ENCODE assay signal across 1 cellular context in the genomic region with DNA sequence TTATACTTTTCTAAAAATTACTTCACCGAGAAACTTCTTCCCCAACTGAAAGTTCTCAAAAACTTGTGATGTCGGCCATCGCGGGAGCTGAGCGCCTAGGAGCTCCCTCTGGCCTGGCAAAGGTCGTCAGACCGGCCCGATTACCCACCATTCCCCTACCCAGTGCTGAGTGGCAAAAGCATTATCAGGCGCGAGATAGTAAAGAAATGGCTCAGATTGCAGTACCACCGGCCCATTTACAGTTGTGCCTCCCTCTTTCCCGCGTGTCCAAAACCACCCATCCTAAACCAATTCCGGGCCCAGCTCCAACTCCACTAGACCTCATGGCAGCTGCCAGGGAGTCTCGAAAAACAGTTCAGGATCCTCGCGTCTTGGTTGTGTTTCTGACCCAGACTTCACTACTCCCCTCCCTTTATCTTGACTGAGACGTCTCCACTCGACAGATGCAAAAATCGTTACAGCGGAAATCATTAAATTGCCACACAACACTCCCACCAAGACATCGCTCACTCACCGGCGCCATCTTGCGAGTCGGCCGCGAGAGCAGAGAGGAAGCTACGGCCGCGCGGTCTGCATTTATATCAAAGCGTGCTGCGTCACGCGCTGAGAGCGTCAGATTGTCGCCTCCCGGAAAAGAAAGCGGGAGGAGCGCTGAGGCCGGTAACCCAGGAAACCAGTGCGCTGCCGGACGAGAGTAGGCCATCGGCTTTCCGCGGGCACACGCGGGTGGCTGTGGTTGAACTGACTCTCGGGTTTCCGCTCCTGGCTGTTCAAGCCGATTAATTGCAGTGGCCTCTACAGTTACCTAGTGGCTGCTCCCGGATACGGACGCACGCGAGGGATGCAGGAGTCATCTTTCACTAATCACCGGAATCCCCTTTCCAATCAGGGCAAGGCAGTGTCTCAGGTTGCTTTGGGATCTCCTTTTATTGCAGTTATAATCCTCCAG.
TF ChIP-seq lines count a peak whose summit lies in the region.

A gene (minus strand): TSS at position 551 of the 949 bp plus-strand sequence. CDS start 28 bp downstream, at position 523.

TF ChIP-seq in HepG2, 621 proteins besides CTCF, POLR2A, EP300 and RAD21 (continued from another document and continues in another):
- TF ChIP-seq, protein P1, sequence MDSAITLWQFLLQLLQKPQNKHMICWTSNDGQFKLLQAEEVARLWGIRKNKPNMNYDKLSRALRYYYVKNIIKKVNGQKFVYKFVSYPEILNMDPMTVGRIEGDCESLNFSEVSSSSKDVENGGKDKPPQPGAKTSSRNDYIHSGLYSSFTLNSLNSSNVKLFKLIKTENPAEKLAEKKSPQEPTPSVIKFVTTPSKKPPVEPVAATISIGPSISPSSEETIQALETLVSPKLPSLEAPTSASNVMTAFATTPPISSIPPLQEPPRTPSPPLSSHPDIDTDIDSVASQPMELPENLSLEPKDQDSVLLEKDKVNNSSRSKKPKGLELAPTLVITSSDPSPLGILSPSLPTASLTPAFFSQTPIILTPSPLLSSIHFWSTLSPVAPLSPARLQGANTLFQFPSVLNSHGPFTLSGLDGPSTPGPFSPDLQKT (CRISPR knock-in tag; IDR thresholded peaks at IDR 0.05; ENCODE audit: borderline replicate concordance): no peak
- TF ChIP-seq ZIK1 (CRISPR knock-in tag; IDR thresholded peaks at IDR 0.05; ENCODE audit: borderline replicate concordance, low read depth) (peak; percentile 58; the same call in 1 of the 2 replicates), SMARCC2 (IDR thresholded peaks at IDR 0.05) (no peak), ZNF878 (CRISPR knock-in tag; IDR thresholded peaks at IDR 0.05) (peak; percentile 46; the same call in 1 of the 2 replicates), PHB2 (IDR thresholded peaks at IDR 0.05; ENCODE audit: partially characterized antibody) (no peak), ZNF672 (CRISPR knock-in tag; IDR thresholded peaks at IDR 0.05) (no peak), HNRNPUL1 (IDR thresholded peaks at IDR 0.05; ENCODE audit: low read depth, low read length) (no peak), ZNF225 (CRISPR knock-in tag; IDR thresholded peaks at IDR 0.05) (peak; percentile 83; the same call in 1 of the 2 replicates), ZFP62 (CRISPR knock-in tag; IDR thresholded peaks at IDR 0.05) (no peak), ZNF556 (CRISPR knock-in tag; IDR thresholded peaks at IDR 0.05; ENCODE audit: borderline replicate concordance) (peak; percentile 61; the same call in 1 of the 2 replicates), ZNF547 (CRISPR knock-in tag; IDR thresholded peaks at IDR 0.05) (no peak), RBFOX2 (IDR thresholded peaks at IDR 0.05; ENCODE audit: low read depth, low read length) (peak; percentile 93), ZNF782 (CRISPR knock-in tag; IDR thresholded peaks at IDR 0.05; ENCODE audit: borderline replicate concordance) (no peak), CREB1 (IDR thresholded peaks at IDR 0.05) (peak; percentile 85), CREB1 (CRISPR knock-in tag; IDR thresholded peaks at IDR 0.05) (peak; percentile 92), ZFP1 (CRISPR knock-in tag; IDR thresholded peaks at IDR 0.05) (0 out of 2 replicates have a peak, but pooled peaks have one; percentile 32), ZBTB21 (CRISPR knock-in tag; IDR thresholded peaks at IDR 0.05) (no peak), SIX1 (CRISPR knock-in tag; IDR thresholded peaks at IDR 0.05; ENCODE audit: borderline replicate concordance) (peak; percentile 38; the same call in 1 of the 2 replicates), MIER3 (CRISPR knock-in tag; IDR thresholded peaks at IDR 0.05; ENCODE audit: borderline replicate concordance) (peak; percentile 64; the same call in 1 of the 2 replicates), KLF11 (CRISPR knock-in tag; IDR thresholded peaks at IDR 0.05) (peak; percentile 83; the same call in 1 of the 2 replicates), ZNF337 (CRISPR knock-in tag; IDR thresholded peaks at IDR 0.05; ENCODE audit: borderline replicate concordance, low read depth) (no peak), ZNF207 (IDR thresholded peaks at IDR 0.05; ENCODE audit: borderline replicate concordance) (no peak), RFXAP (CRISPR knock-in tag; IDR thresholded peaks at IDR 0.05; ENCODE audit: borderline replicate concordance) (peak; percentile 61; the same call in 1 of the 2 replicates), ZNF841 (CRISPR knock-in tag; IDR thresholded peaks at IDR 0.05; ENCODE audit: borderline replicate concordance) (no peak), PRMT3 (CRISPR knock-in tag; IDR thresholded peaks at IDR 0.05; ENCODE audit: borderline replicate concordance, low read depth) (peak; percentile 75; the same call in 1 of the 2 replicates)
- TF ChIP-seq, protein P2, sequence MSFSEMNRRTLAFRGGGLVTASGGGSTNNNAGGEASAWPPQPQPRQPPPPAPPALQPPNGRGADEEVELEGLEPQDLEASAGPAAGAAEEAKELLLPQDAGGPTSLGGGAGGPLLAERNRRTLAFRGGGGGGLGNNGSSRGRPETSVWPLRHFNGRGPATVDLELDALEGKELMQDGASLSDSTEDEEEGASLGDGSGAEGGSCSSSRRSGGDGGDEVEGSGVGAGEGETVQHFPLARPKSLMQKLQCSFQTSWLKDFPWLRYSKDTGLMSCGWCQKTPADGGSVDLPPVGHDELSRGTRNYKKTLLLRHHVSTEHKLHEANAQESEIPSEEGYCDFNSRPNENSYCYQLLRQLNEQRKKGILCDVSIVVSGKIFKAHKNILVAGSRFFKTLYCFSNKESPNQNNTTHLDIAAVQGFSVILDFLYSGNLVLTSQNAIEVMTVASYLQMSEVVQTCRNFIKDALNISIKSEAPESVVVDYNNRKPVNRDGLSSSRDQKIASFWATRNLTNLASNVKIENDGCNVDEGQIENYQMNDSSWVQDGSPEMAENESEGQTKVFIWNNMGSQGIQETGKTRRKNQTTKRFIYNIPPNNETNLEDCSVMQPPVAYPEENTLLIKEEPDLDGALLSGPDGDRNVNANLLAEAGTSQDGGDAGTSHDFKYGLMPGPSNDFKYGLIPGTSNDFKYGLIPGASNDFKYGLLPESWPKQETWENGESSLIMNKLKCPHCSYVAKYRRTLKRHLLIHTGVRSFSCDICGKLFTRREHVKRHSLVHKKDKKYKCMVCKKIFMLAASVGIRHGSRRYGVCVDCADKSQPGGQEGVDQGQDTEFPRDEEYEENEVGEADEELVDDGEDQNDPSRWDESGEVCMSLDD (CRISPR knock-in tag; IDR thresholded peaks at IDR 0.05; ENCODE audit: borderline replicate concordance): peak; percentile 8; the same call in 1 of the 2 replicates
- TF ChIP-seq, protein P3, sequence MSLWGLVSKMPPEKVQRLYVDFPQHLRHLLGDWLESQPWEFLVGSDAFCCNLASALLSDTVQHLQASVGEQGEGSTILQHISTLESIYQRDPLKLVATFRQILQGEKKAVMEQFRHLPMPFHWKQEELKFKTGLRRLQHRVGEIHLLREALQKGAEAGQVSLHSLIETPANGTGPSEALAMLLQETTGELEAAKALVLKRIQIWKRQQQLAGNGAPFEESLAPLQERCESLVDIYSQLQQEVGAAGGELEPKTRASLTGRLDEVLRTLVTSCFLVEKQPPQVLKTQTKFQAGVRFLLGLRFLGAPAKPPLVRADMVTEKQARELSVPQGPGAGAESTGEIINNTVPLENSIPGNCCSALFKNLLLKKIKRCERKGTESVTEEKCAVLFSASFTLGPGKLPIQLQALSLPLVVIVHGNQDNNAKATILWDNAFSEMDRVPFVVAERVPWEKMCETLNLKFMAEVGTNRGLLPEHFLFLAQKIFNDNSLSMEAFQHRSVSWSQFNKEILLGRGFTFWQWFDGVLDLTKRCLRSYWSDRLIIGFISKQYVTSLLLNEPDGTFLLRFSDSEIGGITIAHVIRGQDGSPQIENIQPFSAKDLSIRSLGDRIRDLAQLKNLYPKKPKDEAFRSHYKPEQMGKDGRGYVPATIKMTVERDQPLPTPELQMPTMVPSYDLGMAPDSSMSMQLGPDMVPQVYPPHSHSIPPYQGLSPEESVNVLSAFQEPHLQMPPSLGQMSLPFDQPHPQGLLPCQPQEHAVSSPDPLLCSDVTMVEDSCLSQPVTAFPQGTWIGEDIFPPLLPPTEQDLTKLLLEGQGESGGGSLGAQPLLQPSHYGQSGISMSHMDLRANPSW (CRISPR knock-in tag; IDR thresholded peaks at IDR 0.05; ENCODE audit: borderline replicate concordance): peak; percentile 82; the same call in 1 of the 2 replicates
- TF ChIP-seq, protein P4, sequence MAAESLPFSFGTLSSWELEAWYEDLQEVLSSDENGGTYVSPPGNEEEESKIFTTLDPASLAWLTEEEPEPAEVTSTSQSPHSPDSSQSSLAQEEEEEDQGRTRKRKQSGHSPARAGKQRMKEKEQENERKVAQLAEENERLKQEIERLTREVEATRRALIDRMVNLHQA (CRISPR knock-in tag; IDR thresholded peaks at IDR 0.05): no peak
- TF ChIP-seq, protein P5, sequence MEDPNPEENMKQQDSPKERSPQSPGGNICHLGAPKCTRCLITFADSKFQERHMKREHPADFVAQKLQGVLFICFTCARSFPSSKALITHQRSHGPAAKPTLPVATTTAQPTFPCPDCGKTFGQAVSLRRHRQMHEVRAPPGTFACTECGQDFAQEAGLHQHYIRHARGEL (CRISPR knock-in tag; IDR thresholded peaks at IDR 0.05): no peak
- TF ChIP-seq, protein P6, sequence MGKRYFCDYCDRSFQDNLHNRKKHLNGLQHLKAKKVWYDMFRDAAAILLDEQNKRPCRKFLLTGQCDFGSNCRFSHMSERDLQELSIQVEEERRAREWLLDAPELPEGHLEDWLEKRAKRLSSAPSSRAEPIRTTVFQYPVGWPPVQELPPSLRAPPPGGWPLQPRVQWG (CRISPR knock-in tag; IDR thresholded peaks at IDR 0.05; ENCODE audit: borderline replicate concordance, low read depth): no peak
- TF ChIP-seq, protein P7, sequence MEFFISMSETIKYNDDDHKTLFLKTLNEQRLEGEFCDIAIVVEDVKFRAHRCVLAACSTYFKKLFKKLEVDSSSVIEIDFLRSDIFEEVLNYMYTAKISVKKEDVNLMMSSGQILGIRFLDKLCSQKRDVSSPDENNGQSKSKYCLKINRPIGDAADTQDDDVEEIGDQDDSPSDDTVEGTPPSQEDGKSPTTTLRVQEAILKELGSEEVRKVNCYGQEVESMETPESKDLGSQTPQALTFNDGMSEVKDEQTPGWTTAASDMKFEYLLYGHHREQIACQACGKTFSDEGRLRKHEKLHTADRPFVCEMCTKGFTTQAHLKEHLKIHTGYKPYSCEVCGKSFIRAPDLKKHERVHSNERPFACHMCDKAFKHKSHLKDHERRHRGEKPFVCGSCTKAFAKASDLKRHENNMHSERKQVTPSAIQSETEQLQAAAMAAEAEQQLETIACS (CRISPR knock-in tag; IDR thresholded peaks at IDR 0.05): no peak
- TF ChIP-seq, protein P8, sequence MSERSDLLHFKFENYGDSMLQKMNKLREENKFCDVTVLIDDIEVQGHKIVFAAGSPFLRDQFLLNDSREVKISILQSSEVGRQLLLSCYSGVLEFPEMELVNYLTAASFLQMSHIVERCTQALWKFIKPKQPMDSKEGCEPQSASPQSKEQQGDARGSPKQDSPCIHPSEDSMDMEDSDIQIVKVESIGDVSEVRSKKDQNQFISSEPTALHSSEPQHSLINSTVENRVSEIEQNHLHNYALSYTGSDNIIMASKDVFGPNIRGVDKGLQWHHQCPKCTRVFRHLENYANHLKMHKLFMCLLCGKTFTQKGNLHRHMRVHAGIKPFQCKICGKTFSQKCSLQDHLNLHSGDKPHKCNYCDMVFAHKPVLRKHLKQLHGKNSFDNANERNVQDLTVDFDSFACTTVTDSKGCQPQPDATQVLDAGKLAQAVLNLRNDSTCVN (CRISPR knock-in tag; IDR thresholded peaks at IDR 0.05; ENCODE audit: borderline replicate concordance): no peak
- TF ChIP-seq, protein P9, sequence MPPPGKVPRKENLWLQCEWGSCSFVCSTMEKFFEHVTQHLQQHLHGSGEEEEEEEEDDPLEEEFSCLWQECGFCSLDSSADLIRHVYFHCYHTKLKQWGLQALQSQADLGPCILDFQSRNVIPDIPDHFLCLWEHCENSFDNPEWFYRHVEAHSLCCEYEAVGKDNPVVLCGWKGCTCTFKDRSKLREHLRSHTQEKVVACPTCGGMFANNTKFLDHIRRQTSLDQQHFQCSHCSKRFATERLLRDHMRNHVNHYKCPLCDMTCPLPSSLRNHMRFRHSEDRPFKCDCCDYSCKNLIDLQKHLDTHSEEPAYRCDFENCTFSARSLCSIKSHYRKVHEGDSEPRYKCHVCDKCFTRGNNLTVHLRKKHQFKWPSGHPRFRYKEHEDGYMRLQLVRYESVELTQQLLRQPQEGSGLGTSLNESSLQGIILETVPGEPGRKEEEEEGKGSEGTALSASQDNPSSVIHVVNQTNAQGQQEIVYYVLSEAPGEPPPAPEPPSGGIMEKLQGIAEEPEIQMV (CRISPR knock-in tag; IDR thresholded peaks at IDR 0.05; ENCODE audit: low read depth): 0 out of 2 replicates have a peak, but pooled peaks have one; percentile 65
- TF ChIP-seq, protein P10, sequence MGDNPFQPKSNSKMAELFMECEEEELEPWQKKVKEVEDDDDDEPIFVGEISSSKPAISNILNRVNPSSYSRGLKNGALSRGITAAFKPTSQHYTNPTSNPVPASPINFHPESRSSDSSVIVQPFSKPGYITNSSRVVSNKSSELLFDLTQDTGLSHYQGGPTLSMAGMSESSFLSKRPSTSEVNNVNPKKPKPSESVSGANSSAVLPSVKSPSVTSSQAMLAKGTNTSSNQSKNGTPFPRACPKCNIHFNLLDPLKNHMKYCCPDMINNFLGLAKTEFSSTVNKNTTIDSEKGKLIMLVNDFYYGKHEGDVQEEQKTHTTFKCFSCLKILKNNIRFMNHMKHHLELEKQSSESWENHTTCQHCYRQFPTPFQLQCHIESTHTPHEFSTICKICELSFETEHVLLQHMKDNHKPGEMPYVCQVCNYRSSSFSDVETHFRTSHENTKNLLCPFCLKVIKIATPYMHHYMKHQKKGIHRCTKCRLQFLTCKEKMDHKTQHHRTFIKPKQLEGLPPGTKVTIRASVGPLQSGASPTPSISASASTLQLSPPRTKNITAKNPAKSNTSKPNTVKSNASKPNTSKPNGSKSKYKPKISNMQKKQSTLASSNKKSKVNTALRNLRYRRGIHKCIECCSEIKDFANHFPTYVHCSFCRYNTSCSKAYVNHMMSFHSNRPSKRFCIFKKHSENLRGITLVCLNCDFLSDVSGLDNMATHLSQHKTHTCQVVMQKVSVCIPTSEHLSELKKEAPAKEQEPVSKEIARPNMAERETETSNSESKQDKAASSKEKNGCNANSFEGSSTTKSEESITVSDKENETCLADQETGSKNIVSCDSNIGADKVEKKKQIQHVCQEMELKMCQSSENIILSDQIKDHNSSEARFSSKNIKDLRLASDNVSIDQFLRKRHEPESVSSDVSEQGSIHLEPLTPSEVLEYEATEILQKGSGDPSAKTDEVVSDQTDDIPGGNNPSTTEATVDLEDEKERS (CRISPR knock-in tag; IDR thresholded peaks at IDR 0.05): no peak
